1 cellular context compared by ENCODE assay signal in the genomic region with DNA sequence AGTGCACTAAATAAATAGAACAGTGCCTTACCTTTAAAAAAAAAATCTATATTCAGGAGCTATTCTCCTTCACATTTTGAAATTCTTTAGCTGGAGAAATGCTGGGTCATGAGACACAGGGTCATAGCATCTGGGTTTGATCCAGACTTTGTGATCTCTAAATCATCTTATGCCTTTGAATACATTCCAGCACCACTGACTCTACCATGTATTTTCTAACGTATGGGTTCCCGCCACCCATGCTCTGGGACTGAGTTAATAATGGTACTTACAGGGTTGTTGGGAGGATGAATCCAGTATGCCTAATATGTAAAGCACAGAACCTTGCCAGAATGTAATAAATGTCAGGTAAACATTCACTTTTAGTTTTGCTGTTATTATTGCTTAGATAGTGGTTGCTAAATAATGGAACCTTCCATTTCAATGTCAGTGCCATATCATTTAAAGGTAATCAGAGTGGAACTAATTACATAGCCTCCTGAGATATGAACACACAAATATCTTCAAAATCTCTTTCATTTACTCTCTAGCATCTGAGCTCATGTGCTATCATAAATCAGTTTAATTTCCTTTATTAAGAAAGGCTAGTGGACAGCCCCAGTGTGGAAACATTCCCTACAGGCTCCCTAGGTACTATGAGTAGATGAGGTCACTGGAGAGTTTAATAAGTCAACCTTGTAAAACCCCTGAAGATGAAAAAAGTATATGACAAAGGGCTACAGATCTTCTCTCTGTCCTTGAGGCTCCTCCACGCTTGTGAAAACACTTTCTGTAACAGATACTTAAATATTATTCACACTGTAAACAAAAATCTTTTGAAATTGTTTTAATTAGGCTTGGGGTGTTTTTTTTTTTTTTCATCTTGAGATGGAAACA.
A peak's percentile ranks its signal among the peaks of the same experiment; 100 is the strongest.
TF ChIP-seq lines count a peak whose summit lies in the region.

No MANE protein-coding gene starts in this region.

TF ChIP-seq in HEK293, 187 proteins besides CTCF, POLR2A, EP300 and RAD21 (continued from another document):
- TF ChIP-seq YY1 (tag by site-specific recombination; IDR thresholded peaks at IDR 0.05) (no peak), ZNF660 (tag by site-specific recombination; IDR thresholded peaks at IDR 0.05) (no peak), ZNF510 (tag by site-specific recombination; IDR thresholded peaks at IDR 0.05; ENCODE audit: insufficient replicate concordance) (no peak), ZNF214 (tag by site-specific recombination; IDR thresholded peaks at IDR 0.05; ENCODE audit: borderline replicate concordance) (no peak), ZNF514 (tag by site-specific recombination; IDR thresholded peaks at IDR 0.05) (no peak)
- TF ChIP-seq, protein P1, sequence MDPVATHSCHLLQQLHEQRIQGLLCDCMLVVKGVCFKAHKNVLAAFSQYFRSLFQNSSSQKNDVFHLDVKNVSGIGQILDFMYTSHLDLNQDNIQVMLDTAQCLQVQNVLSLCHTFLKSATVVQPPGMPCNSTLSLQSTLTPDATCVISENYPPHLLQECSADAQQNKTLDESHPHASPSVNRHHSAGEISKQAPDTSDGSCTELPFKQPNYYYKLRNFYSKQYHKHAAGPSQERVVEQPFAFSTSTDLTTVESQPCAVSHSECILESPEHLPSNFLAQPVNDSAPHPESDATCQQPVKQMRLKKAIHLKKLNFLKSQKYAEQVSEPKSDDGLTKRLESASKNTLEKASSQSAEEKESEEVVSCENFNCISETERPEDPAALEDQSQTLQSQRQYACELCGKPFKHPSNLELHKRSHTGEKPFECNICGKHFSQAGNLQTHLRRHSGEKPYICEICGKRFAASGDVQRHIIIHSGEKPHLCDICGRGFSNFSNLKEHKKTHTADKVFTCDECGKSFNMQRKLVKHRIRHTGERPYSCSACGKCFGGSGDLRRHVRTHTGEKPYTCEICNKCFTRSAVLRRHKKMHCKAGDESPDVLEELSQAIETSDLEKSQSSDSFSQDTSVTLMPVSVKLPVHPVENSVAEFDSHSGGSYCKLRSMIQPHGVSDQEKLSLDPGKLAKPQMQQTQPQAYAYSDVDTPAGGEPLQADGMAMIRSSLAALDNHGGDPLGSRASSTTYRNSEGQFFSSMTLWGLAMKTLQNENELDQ (tag by site-specific recombination; IDR thresholded peaks at IDR 0.05; ENCODE audit: low read depth), result no peak
- TF ChIP-seq, protein P2, sequence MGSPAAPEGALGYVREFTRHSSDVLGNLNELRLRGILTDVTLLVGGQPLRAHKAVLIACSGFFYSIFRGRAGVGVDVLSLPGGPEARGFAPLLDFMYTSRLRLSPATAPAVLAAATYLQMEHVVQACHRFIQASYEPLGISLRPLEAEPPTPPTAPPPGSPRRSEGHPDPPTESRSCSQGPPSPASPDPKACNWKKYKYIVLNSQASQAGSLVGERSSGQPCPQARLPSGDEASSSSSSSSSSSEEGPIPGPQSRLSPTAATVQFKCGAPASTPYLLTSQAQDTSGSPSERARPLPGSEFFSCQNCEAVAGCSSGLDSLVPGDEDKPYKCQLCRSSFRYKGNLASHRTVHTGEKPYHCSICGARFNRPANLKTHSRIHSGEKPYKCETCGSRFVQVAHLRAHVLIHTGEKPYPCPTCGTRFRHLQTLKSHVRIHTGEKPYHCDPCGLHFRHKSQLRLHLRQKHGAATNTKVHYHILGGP (tag by site-specific recombination; IDR thresholded peaks at IDR 0.05), result peak; percentile 80
- TF ChIP-seq, protein P3, sequence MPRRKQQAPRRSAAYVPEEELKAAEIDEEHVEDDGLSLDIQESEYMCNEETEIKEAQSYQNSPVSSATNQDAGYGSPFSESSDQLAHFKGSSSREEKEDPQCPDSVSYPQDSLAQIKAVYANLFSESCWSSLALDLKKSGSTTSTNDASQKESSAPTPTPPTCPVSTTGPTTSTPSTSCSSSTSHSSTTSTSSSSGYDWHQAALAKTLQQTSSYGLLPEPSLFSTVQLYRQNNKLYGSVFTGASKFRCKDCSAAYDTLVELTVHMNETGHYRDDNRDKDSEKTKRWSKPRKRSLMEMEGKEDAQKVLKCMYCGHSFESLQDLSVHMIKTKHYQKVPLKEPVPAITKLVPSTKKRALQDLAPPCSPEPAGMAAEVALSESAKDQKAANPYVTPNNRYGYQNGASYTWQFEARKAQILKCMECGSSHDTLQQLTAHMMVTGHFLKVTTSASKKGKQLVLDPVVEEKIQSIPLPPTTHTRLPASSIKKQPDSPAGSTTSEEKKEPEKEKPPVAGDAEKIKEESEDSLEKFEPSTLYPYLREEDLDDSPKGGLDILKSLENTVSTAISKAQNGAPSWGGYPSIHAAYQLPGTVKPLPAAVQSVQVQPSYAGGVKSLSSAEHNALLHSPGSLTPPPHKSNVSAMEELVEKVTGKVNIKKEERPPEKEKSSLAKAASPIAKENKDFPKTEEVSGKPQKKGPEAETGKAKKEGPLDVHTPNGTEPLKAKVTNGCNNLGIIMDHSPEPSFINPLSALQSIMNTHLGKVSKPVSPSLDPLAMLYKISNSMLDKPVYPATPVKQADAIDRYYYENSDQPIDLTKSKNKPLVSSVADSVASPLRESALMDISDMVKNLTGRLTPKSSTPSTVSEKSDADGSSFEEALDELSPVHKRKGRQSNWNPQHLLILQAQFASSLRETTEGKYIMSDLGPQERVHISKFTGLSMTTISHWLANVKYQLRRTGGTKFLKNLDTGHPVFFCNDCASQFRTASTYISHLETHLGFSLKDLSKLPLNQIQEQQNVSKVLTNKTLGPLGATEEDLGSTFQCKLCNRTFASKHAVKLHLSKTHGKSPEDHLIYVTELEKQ (tag by site-specific recombination; IDR thresholded peaks at IDR 0.05; ENCODE audit: borderline replicate concordance), result no peak
